16 cellular contexts compared by ENCODE assay signal in the genomic region with DNA sequence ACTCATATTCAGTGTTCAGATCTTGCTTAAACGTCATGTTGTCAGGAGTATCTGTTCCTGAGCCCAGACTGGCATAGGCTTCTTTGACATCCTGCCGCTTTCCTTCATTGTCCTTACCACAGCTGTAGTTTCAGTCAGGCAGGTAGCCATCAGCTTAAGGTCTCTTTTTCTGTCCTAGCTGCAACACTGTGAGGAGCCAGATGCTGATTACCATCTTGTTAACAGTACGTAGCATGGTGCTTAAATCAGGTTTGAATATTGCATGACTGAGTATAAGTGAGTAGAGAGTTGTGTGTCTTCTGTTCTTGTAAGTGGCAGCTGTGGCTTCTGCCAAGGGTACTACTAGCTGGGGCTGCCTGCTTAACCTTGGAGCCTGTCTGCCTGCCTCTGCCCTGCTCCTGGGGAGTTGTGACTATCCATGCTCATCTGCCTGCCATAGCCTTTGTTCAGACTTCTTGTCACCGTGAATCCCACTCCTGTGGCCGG.
DNase-seq lines count a peak whose midpoint lies in the region; ATAC-seq, FAIRE-seq and TF ChIP-seq lines count a peak whose summit lies in the region.
"Had no signal": no experiment of that assay in that cellular context is flagged by ENCODE, and none has a peak within 500 bp of the region (broad histone marks: within the 10 kb centered on the region; RNA-seq: fewer than 3 reads in every experiment).

No MANE protein-coding gene starts in this region.

- H2AFZ ChIP-seq in osteoblast (ENCODE audit: low read length): no peak overlapping the region

- POLR2A ChIA-PET in A549 (lab: Yijun Ruan, JAX): no interaction called here
- POLR2A ChIA-PET in HEK293 (lab: Yijun Ruan, JAX): no interaction called here

- TF ChIP-seq EP300 in A549 (IDR thresholded peaks at IDR 0.05): no peak

- TF ChIP-seq CTCF in A549 (IDR thresholded peaks at IDR 0.05): no peak
- TF ChIP-seq CTCF in HEK293 (tag by site-specific recombination; IDR thresholded peaks at IDR 0.05): no peak
- TF ChIP-seq CTCF in mesothelial cell of epicardium (IDR thresholded peaks at IDR 0.05; ENCODE audit: unreplicated experiment): no peak
- no peak for TF ChIP-seq CTCF in osteoblast (IDR thresholded peaks at IDR 0.05; ENCODE audit: extremely low read depth, low read depth, low read length)

- H3K4me1 Mint-ChIP-seq in mesothelial cell of epicardium: peaks cover 48% of the 10 kb centered on the region

- no peaks in the 10 kb centered on the region for H3K27me3 Mint-ChIP-seq in mesothelial cell of epicardium (ENCODE audit: low read depth)

- H3K36me3 Mint-ChIP-seq in mesothelial cell of epicardium: no peaks in the 10 kb centered on the region

- TF ChIP-seq POLR2A in A549 (IDR thresholded peaks at IDR 0.05; ENCODE audit: low read length): no peak

- H3K4me2 ChIP-seq in A549: no peak overlapping the region
- no peak overlapping the region for H3K4me2 ChIP-seq in osteoblast (ENCODE audit: insufficient read depth, low read length)

- WGBS in A549 (ENCODE audit: missing lambda C conversion rate): 90% methylated on average over 5 of the region's 5 CpGs

- peak overlapping the region; percentile 71 for H3K27ac Mint-ChIP-seq in mesothelial cell of epicardium

- no peak overlapping the region for H3K4me3 Mint-ChIP-seq in mesothelial cell of epicardium

- peaks cover 23% of the 10 kb centered on the region for H3K79me2 ChIP-seq in osteoblast (ENCODE audit: insufficient read depth, low read length)

- no peak for TF ChIP-seq RAD21 in A549 (conservative IDR thresholded peaks at IDR 0.05 in 1 of 2, IDR thresholded peaks at IDR 0.05 in 1 of 2)

- peaks cover 15% of the 10 kb centered on the region for H4K20me1 ChIP-seq in osteoblast (ENCODE audit: insufficient read depth, low read length)

- CTCF ChIA-PET in A549 (lab: Yijun Ruan, JAX) (no interaction called here), HEK293 (lab: Yijun Ruan, JAX) (interaction anchor here (0.6 to 1.1 kb wide), 4 partner anchors 17 to 110 kb away, joined by 3 read pairs; no protein-coding TSS in a partner anchor)

- no peak overlapping the region for H3K27ac ChIP-seq in A549
- no peak overlapping the region for H3K27ac ChIP-seq in HEK293 (ENCODE audit: extremely low read depth, low read depth, low read length)
- H3K27ac ChIP-seq in cingulate gyrus (ENCODE audit: low read depth, low read length): peak overlapping the region; percentile 32
- no peak overlapping the region for H3K27ac ChIP-seq in osteoblast (ENCODE audit: low read depth, low read length)
- H3K27ac ChIP-seq: vagina had no signal

- H3K36me3 ChIP-seq in HEK293 (ENCODE audit: control insufficient read depth in 2 of 2, insufficient read depth in 1 of 2, low read length in 2 of 2) (no peaks in the 10 kb centered on the region), osteoblast (ENCODE audit: insufficient read depth, low read length) (no peaks in the 10 kb centered on the region)
- H3K36me3 ChIP-seq: vagina had no signal

- in situ Hi-C loops in KBM-7 (cut with MboI; ENCODE audit: low pct_unique_long_range_greater_than_20kb, low sequenced_read_pairs): no loop called here

- FAIRE-seq in A549 (lab: Jason Lieb, UNC): no peak
- FAIRE-seq: endometrium had no signal

- DNase-seq in A549 (ENCODE audit: low read depth in 1 of 2, low spot score in 1 of 2): no peak
- DNase-seq in mesothelial cell of epicardium (ENCODE audit: low spot score in 2 of 2, unreplicated experiment in 2 of 2): no peak
- DNase-seq in NCI-H1694 (lab: John Stamatoyannopoulos, UW): no peak
- DNase-seq in osteoblast (ENCODE audit: insufficient read length, low spot score, missing footprints): no peak
- DNase-seq in KBM-7: no peak
- DNase-seq: activated CD4-positive, alpha-beta T cell treated with anti-CD3 and anti-CD28 coated beads for 4 hours; activated T-cell treated with anti-CD3 and anti-CD28 coated beads, Interleukin-2, amount 50 U/mL, for 48 hours; aorta; occipital lobe; OCI-M1; stimulated activated CD4-positive, alpha-beta T cell treated with anti-CD3 and anti-CD28 coated beads, Interleukin-15, amount 100 ng/mL, for 24 hours had no signal

- ATAC-seq in A549 (peak; percentile 43 to 58; a peak in 4 of 6 replicates), GM18498 (IDR thresholded peaks at IDR 0.05; ENCODE audit: unreplicated experiment) (no peak)

- no peaks in the 10 kb centered on the region for H3K27me3 ChIP-seq in osteoblast (ENCODE audit: insufficient read depth, low read length)
- H3K27me3 ChIP-seq: vagina had no signal

- H3K4me1 ChIP-seq in A549 (peaks cover 20% of the 10 kb centered on the region), HEK293 (ENCODE audit: control insufficient read depth, insufficient read depth, low read length) (peaks cover 8% of the 10 kb centered on the region; the same call in 1 of the 2 replicates), osteoblast (ENCODE audit: insufficient read depth, low read length) (peaks cover 13% of the 10 kb centered on the region)

- no peak overlapping the region for H3K4me3 ChIP-seq in A549
- no peak overlapping the region for H3K4me3 ChIP-seq in HEK293 (ENCODE audit: low read depth, low read length)
- H3K4me3 ChIP-seq in osteoblast (ENCODE audit: insufficient read depth, low read length): no peak overlapping the region
- H3K4me3 ChIP-seq: vagina had no signal

- H3K9me3 ChIP-seq in A549: no peaks in the 10 kb centered on the region
- H3K9me3 ChIP-seq in HEK293 (ENCODE audit: control insufficient read depth, insufficient read depth, low read depth, low read length): no peaks in the 10 kb centered on the region
- no peaks in the 10 kb centered on the region for H3K9me3 ChIP-seq in osteoblast (ENCODE audit: low read depth, low read length)
- H3K9me3 ChIP-seq: vagina had no signal

- no peaks in the 10 kb centered on the region for H3K9me3 Mint-ChIP-seq in mesothelial cell of epicardium

TF ChIP-seq in A549, 52 proteins besides CTCF, POLR2A, EP300 and RAD21:
- no peak for TF ChIP-seq RARB (CRISPR knock-in tag; IDR thresholded peaks at IDR 0.05)
- no peak for TF ChIP-seq HOXB13 (CRISPR knock-in tag; IDR thresholded peaks at IDR 0.05; ENCODE audit: low read depth)
- TF ChIP-seq, protein P1, sequence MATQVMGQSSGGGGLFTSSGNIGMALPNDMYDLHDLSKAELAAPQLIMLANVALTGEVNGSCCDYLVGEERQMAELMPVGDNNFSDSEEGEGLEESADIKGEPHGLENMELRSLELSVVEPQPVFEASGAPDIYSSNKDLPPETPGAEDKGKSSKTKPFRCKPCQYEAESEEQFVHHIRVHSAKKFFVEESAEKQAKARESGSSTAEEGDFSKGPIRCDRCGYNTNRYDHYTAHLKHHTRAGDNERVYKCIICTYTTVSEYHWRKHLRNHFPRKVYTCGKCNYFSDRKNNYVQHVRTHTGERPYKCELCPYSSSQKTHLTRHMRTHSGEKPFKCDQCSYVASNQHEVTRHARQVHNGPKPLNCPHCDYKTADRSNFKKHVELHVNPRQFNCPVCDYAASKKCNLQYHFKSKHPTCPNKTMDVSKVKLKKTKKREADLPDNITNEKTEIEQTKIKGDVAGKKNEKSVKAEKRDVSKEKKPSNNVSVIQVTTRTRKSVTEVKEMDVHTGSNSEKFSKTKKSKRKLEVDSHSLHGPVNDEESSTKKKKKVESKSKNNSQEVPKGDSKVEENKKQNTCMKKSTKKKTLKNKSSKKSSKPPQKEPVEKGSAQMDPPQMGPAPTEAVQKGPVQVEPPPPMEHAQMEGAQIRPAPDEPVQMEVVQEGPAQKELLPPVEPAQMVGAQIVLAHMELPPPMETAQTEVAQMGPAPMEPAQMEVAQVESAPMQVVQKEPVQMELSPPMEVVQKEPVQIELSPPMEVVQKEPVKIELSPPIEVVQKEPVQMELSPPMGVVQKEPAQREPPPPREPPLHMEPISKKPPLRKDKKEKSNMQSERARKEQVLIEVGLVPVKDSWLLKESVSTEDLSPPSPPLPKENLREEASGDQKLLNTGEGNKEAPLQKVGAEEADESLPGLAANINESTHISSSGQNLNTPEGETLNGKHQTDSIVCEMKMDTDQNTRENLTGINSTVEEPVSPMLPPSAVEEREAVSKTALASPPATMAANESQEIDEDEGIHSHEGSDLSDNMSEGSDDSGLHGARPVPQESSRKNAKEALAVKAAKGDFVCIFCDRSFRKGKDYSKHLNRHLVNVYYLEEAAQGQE (IDR thresholded peaks at IDR 0.05): no peak
- TF ChIP-seq NFE2L2 (conservative IDR thresholded peaks at IDR 0.05; ENCODE audit: low read length): no peak

TF ChIP-seq in HEK293, 187 proteins besides CTCF, POLR2A, EP300 and RAD21:
- TF ChIP-seq ZNF600 (tag by site-specific recombination; IDR thresholded peaks at IDR 0.05) (0 out of 2 replicates have a peak, but pooled peaks have one; percentile 24), KLF16 (tag by site-specific recombination; IDR thresholded peaks at IDR 0.05) (no peak), ZNF544 (tag by site-specific recombination; IDR thresholded peaks at IDR 0.05) (no peak)
- TF ChIP-seq, protein P2, sequence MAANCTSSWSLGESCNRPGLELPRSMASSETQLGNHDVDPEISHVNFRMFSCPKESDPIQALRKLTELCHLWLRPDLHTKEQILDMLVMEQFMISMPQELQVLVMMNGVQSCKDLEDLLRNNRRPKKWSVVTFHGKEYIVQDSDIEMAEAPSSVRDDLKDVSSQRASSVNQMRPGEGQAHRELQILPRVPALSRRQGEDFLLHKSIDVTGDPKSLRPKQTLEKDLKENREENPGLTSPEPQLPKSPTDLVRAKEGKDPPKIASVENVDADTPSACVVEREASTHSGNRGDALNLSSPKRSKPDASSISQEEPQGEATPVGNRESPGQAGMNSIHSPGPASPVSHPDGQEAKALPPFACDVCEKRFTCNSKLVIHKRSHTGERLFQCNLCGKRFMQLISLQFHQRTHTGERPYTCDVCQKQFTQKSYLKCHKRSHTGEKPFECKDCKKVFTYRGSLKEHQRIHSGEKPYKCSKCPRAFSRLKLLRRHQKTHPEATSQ (tag by site-specific recombination; IDR thresholded peaks at IDR 0.05): no peak
TF ChIP-seq in HEK293: peak in this region for 1.
